20 cellular contexts compared by ENCODE assay signal in the genomic region with DNA sequence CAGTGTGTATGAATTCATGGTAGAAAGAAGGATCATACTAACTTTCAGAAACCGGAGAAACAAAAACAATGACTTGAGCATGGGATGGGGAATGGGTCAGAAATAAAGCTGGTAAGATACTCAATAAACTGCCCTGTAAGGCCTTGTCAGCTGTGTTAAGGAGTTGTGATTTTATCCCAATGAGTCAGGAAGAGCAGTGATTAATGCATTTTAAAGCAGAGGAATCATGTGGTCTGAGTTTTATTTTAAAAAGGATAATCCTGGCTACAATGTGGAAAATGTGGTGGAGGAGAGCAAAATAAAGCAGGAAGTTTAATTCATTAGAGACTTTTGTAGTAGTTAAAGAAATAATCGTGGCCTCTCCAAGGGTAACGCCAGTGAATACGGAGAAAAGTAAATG. TPM values are rescaled to one million over a fixed set of nuclear protein-coding genes. Genes with fewer than 3 reads are reported as not detected.
DNase-seq lines count a peak whose midpoint lies in the region; FAIRE-seq and TF ChIP-seq lines count a peak whose summit lies in the region.
"Had no signal": no experiment of that assay in that cellular context is flagged by ENCODE, and none has a peak within 500 bp of the region (broad histone marks: within the 10 kb centered on the region; RNA-seq: fewer than 3 reads in every experiment).

No MANE protein-coding gene starts in this region.

- no peak for TF ChIP-seq EP300 in ovary (IDR thresholded peaks at IDR 0.05)

- POLR2A ChIA-PET in BJ (lab: Charles Lee), result no interaction called here

- H3K9me3 ChIP-seq in ovary, result no peaks in the 10 kb centered on the region
- H3K9me3 ChIP-seq: BLaER1, left lung, psoas muscle, stomach had no signal

- no peaks in the 10 kb centered on the region for H3K4me1 ChIP-seq in ovary (ENCODE audit: insufficient read depth)
- H3K4me1 ChIP-seq: BLaER1, left lung, psoas muscle, stomach had no signal

- FAIRE-seq in frontal cortex (lab: Jason Lieb, UNC), result no peak
- FAIRE-seq: colon had no signal

- CTCF ChIA-PET in BJ (lab: Yijun Ruan, JAX), result no interaction called here

- TF ChIP-seq CTCF in BJ (IDR thresholded peaks at IDR 0.05; ENCODE audit: insufficient read depth, low read depth, low read length) (no peak), ovary (IDR thresholded peaks at IDR 0.05) (no peak)

- WGBS in ovary, 3 donors, result 83 to 87% (median 85%) methylated on average over 4 of the region's 4 CpGs

- intact Hi-C loops in ovary (cut with DNase I), result no loop called here

- DNase-seq in BJ (ENCODE audit: low read depth), result peak; percentile 35
- DNase-seq in M059J (ENCODE audit: low read depth), result peak; percentile 69
- peak; percentile 41 for DNase-seq in dedifferentiated amniotic fluid mesenchymal stem cell (ENCODE audit: extremely low spot score)
- DNase-seq in myocyte (ENCODE audit: low read depth), result peak; percentile 46
- DNase-seq in frontal cortex (ENCODE audit: low spot score in 2 of 2), result no peak
- DNase-seq in ovary, result no peak
- DNase-seq in NCI-H2029 treated with DMSO at 0.1 percent for 48 hours (lab: John Stamatoyannopoulos, UW), result no peak
- no peak for DNase-seq in stimulated activated CD4-positive, alpha-beta T cell treated with anti-CD3 and anti-CD28 coated beads, Interleukin-2, amount 100 ng/mL, for 48 hours
- DNase-seq: activated CD8-positive, alpha-beta T cell treated with anti-CD3 and anti-CD28 coated beads for 36 hours; activated T-cell treated with anti-CD3 and anti-CD28 coated beads, Interleukin-2, amount 50 U/mL, for 72 hours; DMS 273 treated with DMSO at 0.1 percent for 48 hours; erythroblast; left lung; NCI-H1694 treated with DMSO at 0.1 percent for 48 hours; NCI-H526; psoas muscle; stimulated activated CD4-positive, alpha-beta T cell treated with anti-CD3 and anti-CD28 coated beads, Interleukin-15, amount 100 ng/mL, for 24 hours; stomach had no signal

- H3K27ac ChIP-seq in ovary, result no peak overlapping the region
- H3K27ac ChIP-seq: BLaER1, left lung, psoas muscle, stomach had no signal

- H3K4me3 ChIP-seq in BJ (ENCODE audit: low read depth, low read length), result no peak overlapping the region
- H3K4me3 ChIP-seq in ovary, result no peak overlapping the region
- H3K4me3 ChIP-seq: BLaER1, left lung, psoas muscle, stomach had no signal

- TF ChIP-seq POLR2A in ovary (IDR thresholded peaks at IDR 0.05), result no peak

- peaks cover 10% of the 10 kb centered on the region for H3K36me3 ChIP-seq in BJ (ENCODE audit: control insufficient read depth, insufficient read depth, low read length)
- no peaks in the 10 kb centered on the region for H3K36me3 ChIP-seq in ovary

- H3K27me3 ChIP-seq in BJ (ENCODE audit: control insufficient read depth, insufficient read depth, low read length), result no peaks in the 10 kb centered on the region
- no peaks in the 10 kb centered on the region for H3K27me3 ChIP-seq in ovary
- H3K27me3 ChIP-seq: BLaER1, left lung, stomach had no signal

RNA-seq across cellular contexts. Expression of a gene that starts 28.7 kb away (rescaled TPM):
- polyA plus RNA-seq in BJ (2011; rRNA removed) (2.9 and 6.4 TPM in 2 replicates), ovary (10 to 100 TPM; 13.1 to 14.1 TPM)
- 2.3 and 4.3 TPM in 2 replicates for polyA minus RNA-seq in BJ (2011; rRNA and poly(A)+ RNA removed)
- total RNA-seq in M059J (2014; rRNA removed; shearing (Covaris generic)), result 26.1 and 28.7 TPM in 2 replicates
- total RNA-seq in myocyte (33.4 and 44.3 TPM in 2 replicates), frontal cortex (60.7 TPM), ovary (10 to 100 TPM; 18.4 to 25.2 (median 21.5) TPM)
- polyA plus RNA-seq in myocyte (2012), result 13.8 TPM

RNA-seq across cellular contexts. Expression of a gene that starts 29.0 kb away (rescaled TPM):
- polyA plus RNA-seq in BJ (2011; rRNA removed), result 11.7 and 29.4 TPM in 2 replicates
- 24.7 and 27.8 TPM in 2 replicates for polyA minus RNA-seq in BJ (2011; rRNA and poly(A)+ RNA removed)
- 95.2 and 104 TPM in 2 replicates for total RNA-seq in M059J (2014; rRNA removed; shearing (Covaris generic))
- 87.7 and 97.1 TPM in 2 replicates for total RNA-seq in myocyte
- 16.9 TPM for polyA plus RNA-seq in myocyte (2012)
- total RNA-seq in frontal cortex, result 125 TPM
- 10 to 100 TPM; 56.8 to 65.3 (median 62.6) TPM for total RNA-seq in ovary
- 10 to 100 TPM; 24.3 to 39.1 TPM for polyA plus RNA-seq in ovary

RNA-seq across cellular contexts. Expression of a gene that starts 45.4 kb away (rescaled TPM):
- polyA plus RNA-seq in BJ (2011; rRNA removed) (0.05 and 0.18 TPM in 2 replicates), ovary (1 to 10 TPM in 1 of 2 donors, under 1 TPM in 1; 0.13 to 1.1 TPM)
- polyA minus RNA-seq in BJ (2011; rRNA and poly(A)+ RNA removed), result not detected in 2 replicates
- total RNA-seq in M059J (2014; rRNA removed; shearing (Covaris generic)), result 5.1 and 5.5 TPM in 2 replicates
- total RNA-seq in myocyte (2.3 and 2.6 TPM in 2 replicates), frontal cortex (not detected), ovary (10 to 100 TPM in 1 of 7 donors, 1 to 10 TPM in 4, under 1 TPM in 2; 0.36 to 11.8 (median 1.7) TPM)
- polyA plus RNA-seq in myocyte (2012), result 2.7 TPM
- total RNA-seq: activated CD8-positive, alpha-beta T cell treated with anti-CD3 and anti-CD28 coated beads for 36 hours; psoas muscle had no signal
- polyA plus RNA-seq: psoas muscle had no signal

RNA-seq across cellular contexts. Expression of a gene that starts 51.7 kb away (rescaled TPM):
- polyA plus RNA-seq in BJ (2011; rRNA removed) (0.04 TPM in 1 of 2 replicates, not detected in the other), ovary (not detected)
- not detected in 2 replicates for polyA minus RNA-seq in BJ (2011; rRNA and poly(A)+ RNA removed)
- 0.59 TPM in 1 of 2 replicates, not detected in the other for total RNA-seq in M059J (2014; rRNA removed; shearing (Covaris generic))
- total RNA-seq in myocyte (not detected in 2 replicates), frontal cortex (not detected), ovary (1 to 10 TPM in 1 of 7 donors, under 1 TPM in 1, not detected in 5; 0.10 to 1.5 TPM)
- polyA plus RNA-seq in myocyte (2012), result not detected
- total RNA-seq: left lung, psoas muscle had no signal
- polyA plus RNA-seq: psoas muscle had no signal

Comparison
In these comparisons a context has a peak if more than half of its experiments do, and no peak if none do; other contexts are left out.
1. DNase-seq: peak in BJ (single experiment), M059J (single experiment), dedifferentiated amniotic fluid mesenchymal stem cell (single experiment) and myocyte (single experiment); none in frontal cortex (0 of 2), ovary (0 of 5), NCI-H2029 treated with DMSO at 0.1 percent for 48 hours (single experiment) and stimulated activated CD4-positive, alpha-beta T cell treated with anti-CD3 and anti-CD28 coated beads, Interleukin-2, amount 100 ng/mL, for 48 hours (0 of 2).